Comparison of ENCODE assay signal across 25 cellular contexts in the genomic region with DNA sequence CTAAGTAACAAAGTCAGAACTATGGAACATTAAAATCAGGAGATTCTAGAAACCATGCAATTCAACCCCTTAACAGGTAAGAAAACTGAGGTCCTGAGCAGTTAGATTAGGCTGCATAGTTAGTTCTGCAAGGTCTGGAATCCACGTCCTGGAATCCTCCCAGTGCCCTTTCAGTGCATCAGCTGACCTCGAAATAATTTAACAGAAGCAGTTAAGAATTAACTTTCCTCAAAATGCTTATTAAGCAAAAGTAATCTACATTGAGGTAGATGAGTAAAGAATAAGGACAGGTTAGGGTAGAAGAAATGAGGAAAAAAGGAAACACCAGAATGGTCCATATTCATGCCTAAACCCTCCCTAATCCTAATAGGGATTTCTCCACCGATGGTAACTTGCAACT. TPM values are rescaled to one million over a fixed set of nuclear protein-coding genes. Genes with fewer than 3 reads are reported as not detected.
A peak's percentile ranks its signal among the peaks of the same experiment; 100 is the strongest.
DNase-seq lines count a peak whose midpoint lies in the region; ATAC-seq, FAIRE-seq and TF ChIP-seq lines count a peak whose summit lies in the region.
"Had no signal": no experiment of that assay in that cellular context is flagged by ENCODE, and none has a peak within 500 bp of the region (broad histone marks: within the 10 kb centered on the region; RNA-seq: fewer than 3 reads in every experiment).

No MANE protein-coding gene starts in this region.

- H3K9ac ChIP-seq in kidney (ENCODE audit: low read length in 2 of 2) = no peak overlapping the region
- H3K9ac ChIP-seq in HepG2 (ENCODE audit: insufficient read depth, low read depth, low read length) = no peak overlapping the region
- H3K9ac ChIP-seq in Karpas-422 (ENCODE audit: low read length) = no peak overlapping the region
- H3K9ac ChIP-seq: BLaER1 treated with 17β-estradiol and CSF1 and Interleukin-3, amounts not matched to agents 10 nM and 100 nM; GM23248 had no signal

- DNase-seq in A549 (ENCODE audit: low read depth in 1 of 2, low spot score in 1 of 2) = no peak
- no peak for DNase-seq in kidney
- no peak for DNase-seq in HepG2 (ENCODE audit: low spot score)
- DNase-seq in renal cortical epithelial cell (ENCODE audit: low read depth) = peak; percentile 17
- no peak for DNase-seq in Karpas-422
- DNase-seq in NCI-H1694 (lab: John Stamatoyannopoulos, UW) = no peak
- DNase-seq: ACHN; AML-193; BE2C; Calu3; CD4-positive, alpha-beta memory T cell; COR-L47; DMS53; DMS79 treated with DMSO at 0.1 percent for 48 hours; GF-D8; GM23248; H7; HCEC 1CT had no signal

- TF ChIP-seq RAD21 in A549 (conservative IDR thresholded peaks at IDR 0.05 in 1 of 2, IDR thresholded peaks at IDR 0.05 in 1 of 2) (no peak), HepG2 (CRISPR knock-in tag; IDR thresholded peaks at IDR 0.05) (no peak)

- no TSS peak for BruUV-seq in HepG2 (replicated peaks; lab: Mats Ljungman, UMichigan)

- H3K27ac ChIP-seq in A549 (no peak overlapping the region), kidney (ENCODE audit: low read depth in 2 of 2, low read length in 2 of 2) (no peak overlapping the region), HepG2 (ENCODE audit: extremely low read length, insufficient read depth, low read length) (no peak overlapping the region), Karpas-422 (ENCODE audit: low read length) (no peak overlapping the region)
- H3K27ac ChIP-seq: 22Rv1; BLaER1 treated with 17β-estradiol and CSF1 and Interleukin-3, amounts not matched to agents 10 nM and 100 nM; GM23248 had no signal

- H2AFZ ChIP-seq in HepG2 (ENCODE audit: low read length) (no peak overlapping the region), Karpas-422 (ENCODE audit: low read length) (no peak overlapping the region)
- H2AFZ ChIP-seq: GM23248 had no signal

- H3K4me3 ChIP-seq in A549 (no peak overlapping the region), kidney (ENCODE audit: low read length in 2 of 2) (no peak overlapping the region), HepG2 (replicated peaks in 1 of 3; ENCODE audit: insufficient read depth in 1 of 3, low read depth in 2 of 3, low read length in 3 of 3) (no peak overlapping the region), Karpas-422 (ENCODE audit: low read length) (no peak overlapping the region)
- H3K4me3 ChIP-seq: BLaER1 treated with 17β-estradiol and CSF1 and Interleukin-3, amounts not matched to agents 10 nM and 100 nM; GM23248 had no signal

- H3K9me3 ChIP-seq in A549 = no peaks in the 10 kb centered on the region
- no peaks in the 10 kb centered on the region for H3K9me3 ChIP-seq in kidney (ENCODE audit: control insufficient read depth in 1 of 2, low read length in 2 of 2)
- H3K9me3 ChIP-seq in HepG2 (ENCODE audit: low read length) = no peaks in the 10 kb centered on the region
- H3K9me3 ChIP-seq in Karpas-422 (ENCODE audit: low read length) = no peaks in the 10 kb centered on the region
- H3K9me3 ChIP-seq: BE2C; BLaER1 treated with 17β-estradiol and CSF1 and Interleukin-3, amounts not matched to agents 10 nM and 100 nM had no signal

- H4K20me1 ChIP-seq in HepG2 (ENCODE audit: insufficient read depth, low read length) (no peaks in the 10 kb centered on the region), Karpas-422 (ENCODE audit: insufficient read depth, low read depth, low read length) (no peaks in the 10 kb centered on the region)
- H4K20me1 ChIP-seq: BLaER1 treated with 17β-estradiol and CSF1 and Interleukin-3, amounts not matched to agents 10 nM and 100 nM had no signal

- TF ChIP-seq POLR2A in A549 (IDR thresholded peaks at IDR 0.05; ENCODE audit: low read length) (no peak), HepG2 (IDR thresholded peaks at IDR 0.05; ENCODE audit: insufficient read depth in 1 of 2, low read depth in 2 of 2, low read length in 2 of 2) (no peak), GM18505 (IDR thresholded peaks at IDR 0.05; ENCODE audit: borderline replicate concordance, extremely low read depth, insufficient read depth, insufficient read length) (no peak)

- peaks cover 0 to 9% of the 10 kb centered on the region in 2 donors for H3K36me3 ChIP-seq in kidney (ENCODE audit: control insufficient read depth in 1 of 2, insufficient read depth in 2 of 2, low read length in 2 of 2)
- H3K36me3 ChIP-seq in HepG2 (replicated peaks in 1 of 2; ENCODE audit: control insufficient read depth in 1 of 2, insufficient read depth in 2 of 2, low read length in 2 of 2) = peaks cover 11 to 69% of the 10 kb centered on the region in 2 experiments
- no peaks in the 10 kb centered on the region for H3K36me3 ChIP-seq in Karpas-422 (ENCODE audit: insufficient read depth, low read length)
- H3K36me3 ChIP-seq: BE2C had no signal

- POLR2A ChIA-PET in A549 (lab: Yijun Ruan, JAX) = no interaction called here
- POLR2A ChIA-PET in HepG2 (lab: Yijun Ruan, JAX) = no interaction called here

- H3K4me2 ChIP-seq in A549 = no peak overlapping the region
- no peak overlapping the region for H3K4me2 ChIP-seq in HepG2 (ENCODE audit: low read depth, low read length)
- no peak overlapping the region for H3K4me2 ChIP-seq in Karpas-422 (ENCODE audit: low read depth, low read length, poor library complexity, severe bottlenecking)
- H3K4me2 ChIP-seq: BLaER1 treated with 17β-estradiol and CSF1 and Interleukin-3, amounts not matched to agents 10 nM and 100 nM had no signal

- TF ChIP-seq EP300 in A549 (IDR thresholded peaks at IDR 0.05) = no peak
- TF ChIP-seq EP300 in HepG2 (IDR thresholded peaks at IDR 0.05; ENCODE audit: low read depth in 2 of 2, low read length in 2 of 2) = no peak
- TF ChIP-seq EP300 in HepG2 (CRISPR knock-in tag; IDR thresholded peaks at IDR 0.05; ENCODE audit: borderline replicate concordance) = no peak

- TF ChIP-seq CTCF in A549 (IDR thresholded peaks at IDR 0.05) = no peak
- no peak for TF ChIP-seq CTCF in kidney (IDR thresholded peaks at IDR 0.05; ENCODE audit: borderline replicate concordance, extremely low read depth, insufficient read depth)
- no peak for TF ChIP-seq CTCF in HepG2 (CRISPR knock-in tag; IDR thresholded peaks at IDR 0.05)

- no peaks in the 10 kb centered on the region for H3K9me2 ChIP-seq in Karpas-422 (replicated peaks; ENCODE audit: insufficient read depth, low read length)

- no peaks in the 10 kb centered on the region for H3K27me3 ChIP-seq in HepG2 (ENCODE audit: control insufficient read depth in 1 of 2, insufficient read depth in 2 of 2, low read length in 2 of 2)
- H3K27me3 ChIP-seq in Karpas-422 (ENCODE audit: low read length) = no peaks in the 10 kb centered on the region
- H3K27me3 ChIP-seq: BLaER1 treated with 17β-estradiol and CSF1 and Interleukin-3, amounts not matched to agents 10 nM and 100 nM had no signal

- in situ Hi-C loops in HepG2 (cut with HindIII; ENCODE audit: extremely low pct_ligation_motif_present, low pct_unique_long_range_greater_than_20kb) = no loop called here

- 73% methylated on average over 3 of the region's 3 CpGs for WGBS in A549 (ENCODE audit: missing lambda C conversion rate)
- WGBS in HepG2 (ENCODE audit: low lambda C conversion rate) = 94% methylated on average over 3 of the region's 3 CpGs

- H3K4me1 ChIP-seq in A549 = no peaks in the 10 kb centered on the region
- H3K4me1 ChIP-seq in kidney (ENCODE audit: control insufficient read depth in 1 of 2, insufficient read depth in 1 of 2, low read depth in 1 of 2, low read length in 2 of 2) = peaks cover 0 to 13% of the 10 kb centered on the region in 2 donors
- H3K4me1 ChIP-seq in HepG2 (ENCODE audit: insufficient read depth, low read length) = peaks cover 5% of the 10 kb centered on the region; the same call in 1 of the 2 replicates
- peaks cover 4% of the 10 kb centered on the region for H3K4me1 ChIP-seq in Karpas-422 (ENCODE audit: low read length)
- H3K4me1 ChIP-seq: BE2C; BLaER1 treated with 17β-estradiol and CSF1 and Interleukin-3, amounts not matched to agents 10 nM and 100 nM had no signal

- ATAC-seq in A549 (no peak), HepG2 (no peak), GM18505 (IDR thresholded peaks at IDR 0.05; ENCODE audit: unreplicated experiment) (no peak)

- no peaks in the 10 kb centered on the region for H3K79me2 ChIP-seq in HepG2 (ENCODE audit: insufficient read depth, low read length)
- H3K79me2 ChIP-seq in Karpas-422 (ENCODE audit: low read length) = no peaks in the 10 kb centered on the region

- FAIRE-seq in A549 (lab: Jason Lieb, UNC) (no peak), kidney (lab: Jason Lieb, UNC) (peak; percentile 84), HepG2 (lab: Jason Lieb, UNC) (no peak)
- FAIRE-seq: A204.1, GM12891, H1 had no signal

- CTCF ChIA-PET in A549 (lab: Yijun Ruan, JAX) = no interaction called here
- CTCF ChIA-PET in HepG2 (lab: Yijun Ruan, JAX; ENCODE audit: low intra/inter-chr PET ratio, low total read pairs) = no interaction called here

- intact Hi-C loops in kidney (cut with DNase I) (no loop called here), HepG2 (cut with micrococcal nuclease; ENCODE audit: unreplicated experiment) (no loop called here)

RNA-seq across cellular contexts. Expression of gene GSAP, which starts 37.6 kb away (rescaled TPM):
- polyA plus RNA-seq in A549 (2011; rRNA removed) (18.6 and 22.6 TPM in 2 replicates), A549 (2017; fragmentation: RNase III; extraction: RNeasy Plus Mini Kit Qiagen cat#74134 plus additional on column Dnase treatment) (4.1 to 4.9 TPM (median 4.7 TPM) in 3 replicates), kidney (ENCODE audit: insufficient read depth, low read depth, low replicate concordance) (11.7 TPM), HepG2 (2011; rRNA removed) (33.6 and 40.6 TPM in 2 replicates)
- 1.7 and 2.0 TPM in 2 replicates for polyA plus RNA-seq in A549 (2012; cell fraction: cytosol; rRNA removed)
- 3.5 and 6.0 TPM in 2 replicates for polyA plus RNA-seq in A549 (2012; cell fraction: nucleus; rRNA removed)
- polyA minus RNA-seq in A549 (2011; rRNA and poly(A)+ RNA removed) = 12.5 and 14.1 TPM in 2 replicates
- total RNA-seq in kidney (29.4 TPM), HepG2 (2016; rRNA removed; fragmentation: Illumina TruSeq; extraction: Trizol) (15.6 and 34.6 TPM in 2 replicates), renal cortical epithelial cell (9.3 and 17.0 TPM in 2 replicates)
- total RNA-seq in HepG2 (2016; cell fraction: cytosol; rRNA removed; fragmentation: Illumina TruSeq; extraction: Trizol; ENCODE audit: low read depth) = 16.9 and 17.1 TPM in 2 replicates
- total RNA-seq in HepG2 (2016; cell fraction: insoluble cytoplasmic fraction; rRNA removed; fragmentation: Illumina TruSeq; extraction: Trizol) = 17.6 and 34.6 TPM in 2 replicates
- total RNA-seq in HepG2 (2016; cell fraction: membrane; rRNA removed; fragmentation: Illumina TruSeq; extraction: Trizol) = 15.9 and 18.6 TPM in 2 replicates
- total RNA-seq in HepG2 (2016; cell fraction: nucleus; rRNA removed; fragmentation: Illumina TruSeq; extraction: Trizol) = 83.9 and 97.3 TPM in 2 replicates
- 6.9 and 7.5 TPM in 2 replicates for polyA plus RNA-seq in HepG2 (2011; cell fraction: cytosol; rRNA removed)
- 125 and 131 TPM in 2 replicates for polyA plus RNA-seq in HepG2 (2011; cell fraction: nucleus; rRNA removed)
- 13.4 and 21.8 TPM in 2 replicates for polyA plus RNA-seq in HepG2 (2012)
- polyA plus RNA-seq in HepG2 (2016; cell fraction: cytosol; fragmentation: Illumina TruSeq; extraction: Trizol; ENCODE audit: low read depth) = 2.5 and 2.9 TPM in 2 replicates
- polyA plus RNA-seq in HepG2 (2016; cell fraction: insoluble cytoplasmic fraction; fragmentation: Illumina TruSeq; extraction: Trizol; ENCODE audit: low read depth) = 11.8 and 12.4 TPM in 2 replicates
- 5.4 and 5.5 TPM in 2 replicates for polyA plus RNA-seq in HepG2 (2016; cell fraction: membrane; fragmentation: Illumina TruSeq; extraction: Trizol; ENCODE audit: low read depth)
- 116 and 121 TPM in 2 replicates for polyA plus RNA-seq in HepG2 (2016; cell fraction: nucleus; fragmentation: Illumina TruSeq; extraction: Trizol; ENCODE audit: insufficient read depth, low read depth)
- polyA minus RNA-seq in HepG2 (2011; rRNA and poly(A)+ RNA removed; ENCODE audit: low replicate concordance) = 28.9 TPM in 1 of 2 replicates, not detected in the other
- 5.1 and 7.3 TPM in 2 replicates for polyA minus RNA-seq in HepG2 (2011; cell fraction: cytosol; rRNA and poly(A)+ RNA removed)
- 126 and 129 TPM in 2 replicates for polyA minus RNA-seq in HepG2 (2011; cell fraction: nucleus; rRNA and poly(A)+ RNA removed)
- total RNA-seq in Karpas-422 (2014; rRNA removed; shearing (Covaris generic); ENCODE audit: low replicate concordance) = 1.3 and 7.1 TPM in 2 replicates
- total RNA-seq: G401 had no signal

Comparison
In these comparisons a context has a peak if more than half of its experiments do, and no peak if none do; other contexts are left out.
1. Of the 38 proteins assayed by ChIP-seq in both HepG2 and A549: peak only in HepG2: none; only in A549: none; in both: MAFK; in neither: 37.